Comparison of ENCODE assay signal across 8 cellular contexts in genomic region chr3:171187706-171188290, GRCh38.
A peak's percentile ranks its signal among the peaks of the same experiment; 100 is the strongest.
DNase-seq lines count a peak whose midpoint lies in the region; FAIRE-seq and TF ChIP-seq lines count a peak whose summit lies in the region.

No MANE protein-coding gene starts in this region.

- no peaks in the 10 kb centered on the region for H3K79me2 ChIP-seq in osteoblast (ENCODE audit: insufficient read depth, low read length)

- no peak for FAIRE-seq in HTR-8/SVneo (lab: Jason Lieb, UNC)

- H3K27ac ChIP-seq in esophagus squamous epithelium, result no peak overlapping the region
- no peak overlapping the region for H3K27ac ChIP-seq in osteoblast (ENCODE audit: low read depth, low read length)

- no peaks in the 10 kb centered on the region for H3K27me3 ChIP-seq in esophagus squamous epithelium
- H3K27me3 ChIP-seq in osteoblast (ENCODE audit: insufficient read depth, low read length), result no peaks in the 10 kb centered on the region

- H3K36me3 ChIP-seq in esophagus squamous epithelium (no peaks in the 10 kb centered on the region), osteoblast (ENCODE audit: insufficient read depth, low read length) (no peaks in the 10 kb centered on the region)

- no peaks in the 10 kb centered on the region for H4K20me1 ChIP-seq in osteoblast (ENCODE audit: insufficient read depth, low read length)

- no peak for TF ChIP-seq POLR2A in esophagus squamous epithelium (IDR thresholded peaks at IDR 0.05)

- DNase-seq in A172 (ENCODE audit: low spot score) (peak; percentile 49), GM03348 (ENCODE audit: low spot score) (peak; percentile 37), HTR-8/SVneo (ENCODE audit: insufficient read length, low spot score) (peak; percentile 45), RKO (ENCODE audit: low spot score) (peak; percentile 52), esophagus squamous epithelium (lab: John Stamatoyannopoulos, UW) (no peak), osteoblast (ENCODE audit: insufficient read length, low spot score, missing footprints) (no peak), cortex of kidney (lab: John Stamatoyannopoulos, UW) (no peak)
- no peak for DNase-seq in activated CD8-positive, alpha-beta memory T cell treated with anti-CD3 and anti-CD28 coated beads, Interleukin-2, amount 50 U/mL, for 48 hours

- intact Hi-C loops in esophagus squamous epithelium (cut with DNase I), result no loop called here

- peaks cover 0 to 14% (median 0%) of the 10 kb centered on the region in 3 donors for H3K4me1 ChIP-seq in esophagus squamous epithelium
- H3K4me1 ChIP-seq in osteoblast (ENCODE audit: insufficient read depth, low read length), result peaks cover 8% of the 10 kb centered on the region

- WGBS in esophagus squamous epithelium, 2 donors, result 44 to 46% methylated on average over 5 of the region's 5 CpGs

- H3K9me3 ChIP-seq in esophagus squamous epithelium (no peaks in the 10 kb centered on the region), osteoblast (ENCODE audit: low read depth, low read length) (no peaks in the 10 kb centered on the region)

- TF ChIP-seq CTCF in esophagus squamous epithelium (IDR thresholded peaks at IDR 0.05), result peak; percentile 16 to 65 (median 50)
- TF ChIP-seq CTCF in osteoblast (IDR thresholded peaks at IDR 0.05; ENCODE audit: extremely low read depth, low read depth, low read length), result peak; percentile 71

- H3K4me3 ChIP-seq in esophagus squamous epithelium (no peak overlapping the region), osteoblast (ENCODE audit: insufficient read depth, low read length) (no peak overlapping the region)

- no peak overlapping the region for H3K4me2 ChIP-seq in osteoblast (ENCODE audit: insufficient read depth, low read length)

- no peak overlapping the region for H2AFZ ChIP-seq in osteoblast (ENCODE audit: low read length)

Comparison
In these comparisons a context has a peak if more than half of its experiments do, and no peak if none do; other contexts are left out.
1. DNase-seq: peak in A172 (single experiment), GM03348 (single experiment), HTR-8/SVneo (single experiment) and RKO (single experiment); none in esophagus squamous epithelium (single experiment), osteoblast (single experiment), cortex of kidney (single experiment) and activated CD8-positive, alpha-beta memory T cell treated with anti-CD3 and anti-CD28 coated beads, Interleukin-2, amount 50 U/mL, for 48 hours (single experiment).